In the genomic region with DNA sequence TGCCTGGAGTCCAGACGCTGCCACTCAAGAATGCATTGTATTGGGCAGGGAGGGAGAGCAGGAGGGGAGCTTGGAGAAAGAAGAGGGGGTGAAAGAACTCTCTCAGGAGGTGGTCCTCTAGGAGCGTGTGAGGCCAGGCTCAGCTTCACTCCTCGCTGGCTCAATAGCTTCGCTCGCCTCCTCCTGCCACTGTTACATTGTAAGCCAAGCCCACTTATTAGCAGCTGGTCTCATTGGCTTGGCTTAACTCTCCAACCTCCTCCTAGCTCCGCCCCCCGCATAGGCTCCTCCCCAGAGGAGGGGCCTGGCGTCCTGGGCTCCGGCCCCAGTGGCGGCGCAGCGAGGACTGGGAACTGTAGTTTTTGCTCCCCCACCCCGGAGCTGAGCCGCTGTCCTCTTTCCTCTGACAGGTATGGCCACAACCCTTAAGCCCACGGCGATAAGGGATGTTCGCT, we compare ENCODE assay signal across 8 cellular contexts. TPM values are rescaled to one million over a fixed set of nuclear protein-coding genes. Genes with fewer than 3 reads are reported as not detected.
DNase-seq lines count a peak whose midpoint lies in the region; TF ChIP-seq lines count a peak whose summit lies in the region.

KCNN3 (minus strand) TSS at position 165 of the 455 bp plus-strand sequence. CDS start 317 bp downstream, outside the sequence.

- H3F3A ChIP-seq in Loucy (ENCODE audit: low read depth) = no peaks in the 10 kb centered on the region

- H2AFZ ChIP-seq in Loucy (ENCODE audit: low read length) = peak within 1 kb of the TSS; percentile 34; the same call in 1 of the 2 replicates

- TF ChIP-seq CTCF in Loucy (conservative IDR thresholded peaks at IDR 0.05; ENCODE audit: low read length) = no peak

- peak within 1 kb of the TSS; percentile 33 for H3K4me3 ChIP-seq in Loucy (ENCODE audit: low read length, poor library complexity, severe bottlenecking)

- H3K27me3 ChIP-seq in Loucy (ENCODE audit: insufficient read depth, low read length, poor library complexity, severe bottlenecking) = no peaks in the 10 kb centered on the region

- H3K27ac ChIP-seq in temporal lobe (ENCODE audit: low read depth, low read length) = peak within 1 kb of the TSS; percentile 50

- peaks cover 17% of the 10 kb centered on the region for H3K4me1 ChIP-seq in Loucy (ENCODE audit: insufficient read depth, low read length, poor library complexity, severe bottlenecking)

- DNase-seq in EH (ENCODE audit: low read depth) (peak; percentile 90), H4 (ENCODE audit: low spot score) (peak; percentile 84), SHP77 (lab: John Stamatoyannopoulos, UW) (peak; percentile 98), germinal center (ENCODE audit: low spot score) (peak; percentile 97), occipital lobe (lab: John Stamatoyannopoulos, UW) (peak; percentile 91)
- peak; percentile 15 to 55 (median 36) for DNase-seq in activated naive CD4-positive, alpha-beta T cell (lab: John Stamatoyannopoulos, UW)

- no peaks in the 10 kb centered on the region for H3K79me2 ChIP-seq in Loucy (ENCODE audit: insufficient read depth, low read length)

- H4K20me1 ChIP-seq in Loucy (ENCODE audit: insufficient read depth, low read length, poor library complexity, severe bottlenecking) = no peaks in the 10 kb centered on the region

- H3K9me3 ChIP-seq in Loucy (ENCODE audit: insufficient read depth, low read depth, low read length) = no peaks in the 10 kb centered on the region

- H3K36me3 ChIP-seq in Loucy (ENCODE audit: insufficient read depth, low read length) = no peaks in the 10 kb centered on the region

- H3K9me2 ChIP-seq in Loucy (replicated peaks; ENCODE audit: low read depth, low read length) = no peaks in the 10 kb centered on the region

- H3K4me2 ChIP-seq in Loucy (ENCODE audit: low read depth, low read length, poor library complexity, severe bottlenecking) = peak within 1 kb of the TSS; percentile 61

- no peak within 1 kb of the TSS for H3K9ac ChIP-seq in Loucy (ENCODE audit: low read depth, low read length, poor library complexity, severe bottlenecking)

RNA-seq across cellular contexts. Expression of gene KCNN3, which starts in this region (rescaled TPM):
- total RNA-seq in H4 (2014; rRNA removed; shearing (Covaris generic)) = 0.06 and 0.41 TPM in 2 replicates
- total RNA-seq in occipital lobe (3.6 TPM), temporal lobe (4.9 TPM)

Comparison
In these comparisons a context has a peak if more than half of its experiments do, and no peak if none do; other contexts are left out.
1. Peak in every context shown above with its lines: DNase-seq, H3K4me3 ChIP-seq and H3K27ac ChIP-seq.
2. Peak in DNase-seq in H4; RNA of the gene not detected or under 1 TPM.
3. DNase-seq: peak in every context shown above with its lines; median percentile 98 in SHP77; 97 in germinal center; 91 in occipital lobe; 90 in EH; 84 in H4; 36 in activated naive CD4-positive, alpha-beta T cell.